In the genomic region with DNA sequence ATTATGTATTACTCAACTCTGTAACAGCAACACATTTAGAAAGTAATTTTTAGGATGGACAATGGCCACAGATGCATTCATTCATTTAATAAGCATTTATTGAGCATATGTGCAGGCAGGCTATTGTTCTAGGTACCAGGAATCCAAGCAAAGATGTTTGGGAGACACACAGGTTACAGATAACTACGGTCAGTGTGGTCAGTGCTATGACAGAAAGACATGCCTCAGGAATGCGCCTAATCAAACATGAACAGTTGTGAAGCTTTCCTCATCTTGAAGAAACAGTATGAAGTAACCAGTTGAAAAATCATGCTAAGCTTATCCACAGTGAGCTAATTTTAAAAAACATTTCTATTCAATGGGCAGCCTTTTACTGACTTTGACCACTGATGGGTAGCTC, we compare ENCODE assay signal across 1 cellular context.
TF ChIP-seq lines count a peak whose summit lies in the region.

No MANE protein-coding gene starts in this region.

TF ChIP-seq in WTC11, 78 proteins besides CTCF, POLR2A, EP300 and RAD21 (continued from another document):
- TF ChIP-seq, protein P1, sequence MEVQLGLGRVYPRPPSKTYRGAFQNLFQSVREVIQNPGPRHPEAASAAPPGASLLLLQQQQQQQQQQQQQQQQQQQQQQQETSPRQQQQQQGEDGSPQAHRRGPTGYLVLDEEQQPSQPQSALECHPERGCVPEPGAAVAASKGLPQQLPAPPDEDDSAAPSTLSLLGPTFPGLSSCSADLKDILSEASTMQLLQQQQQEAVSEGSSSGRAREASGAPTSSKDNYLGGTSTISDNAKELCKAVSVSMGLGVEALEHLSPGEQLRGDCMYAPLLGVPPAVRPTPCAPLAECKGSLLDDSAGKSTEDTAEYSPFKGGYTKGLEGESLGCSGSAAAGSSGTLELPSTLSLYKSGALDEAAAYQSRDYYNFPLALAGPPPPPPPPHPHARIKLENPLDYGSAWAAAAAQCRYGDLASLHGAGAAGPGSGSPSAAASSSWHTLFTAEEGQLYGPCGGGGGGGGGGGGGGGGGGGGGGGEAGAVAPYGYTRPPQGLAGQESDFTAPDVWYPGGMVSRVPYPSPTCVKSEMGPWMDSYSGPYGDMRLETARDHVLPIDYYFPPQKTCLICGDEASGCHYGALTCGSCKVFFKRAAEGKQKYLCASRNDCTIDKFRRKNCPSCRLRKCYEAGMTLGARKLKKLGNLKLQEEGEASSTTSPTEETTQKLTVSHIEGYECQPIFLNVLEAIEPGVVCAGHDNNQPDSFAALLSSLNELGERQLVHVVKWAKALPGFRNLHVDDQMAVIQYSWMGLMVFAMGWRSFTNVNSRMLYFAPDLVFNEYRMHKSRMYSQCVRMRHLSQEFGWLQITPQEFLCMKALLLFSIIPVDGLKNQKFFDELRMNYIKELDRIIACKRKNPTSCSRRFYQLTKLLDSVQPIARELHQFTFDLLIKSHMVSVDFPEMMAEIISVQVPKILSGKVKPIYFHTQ (CRISPR knock-in tag; IDR thresholded peaks at IDR 0.05), result no peak
- TF ChIP-seq ETV6 (CRISPR knock-in tag; IDR thresholded peaks at IDR 0.05) (no peak), SMAD4 (CRISPR knock-in tag; IDR thresholded peaks at IDR 0.05) (no peak), TEAD4 (CRISPR knock-in tag; IDR thresholded peaks at IDR 0.05) (no peak), CREB1 (CRISPR knock-in tag; IDR thresholded peaks at IDR 0.05) (no peak)
